ENCODE assay signal across 8 cellular contexts in genomic region chr14:24188251-24189058, GRCh38. TPM values are rescaled to one million over a fixed set of nuclear protein-coding genes. Genes with fewer than 3 reads are reported as not detected.
DNase-seq lines count a peak whose midpoint lies in the region; ATAC-seq, FAIRE-seq and TF ChIP-seq lines count a peak whose summit lies in the region.

Gene IPO4, minus strand, starts transcription at chr14:24188816. Its CDS starts 29 bp downstream, at chr14:24188787.

- DNase-seq in GM12891 (ENCODE audit: insufficient read length, low spot score) (peak; percentile 99), NCI-H1436 (lab: John Stamatoyannopoulos, UW) (peak; percentile 95), SW480 (ENCODE audit: low spot score) (peak; percentile 98), cardiac muscle cell (ENCODE audit: low read depth in 1 of 2, low spot score in 1 of 2) (peak; percentile 98 to 99), tibial artery (peak; percentile 96 to 97)
- DNase-seq in activated naive CD8-positive, alpha-beta T cell treated with anti-CD3 and anti-CD28 coated beads, Interleukin-2, amount 50 U/mL, for 24 hours, result peak; percentile 93

- intact Hi-C loops in tibial artery (cut with DNase I; ENCODE audit: low total_unique reads), result loop anchor here (5.0 kb wide), 1 partner anchor 41 kb away; the partner anchor contains the start of genes PSME2 and RNF31

- peaks cover 46% of the 10 kb centered on the region for H3K36me3 Mint-ChIP-seq in activated naive CD8-positive, alpha-beta T cell treated with anti-CD3 and anti-CD28 coated beads, Interleukin-2, amount 50 U/mL, for 24 hours (ENCODE audit: low read depth)

- H3K4me1 ChIP-seq in cardiac muscle cell (ENCODE audit: low read depth) (no peaks in the 10 kb centered on the region), parathyroid adenoma (peaks cover 11% of the 10 kb centered on the region), tibial artery (peaks cover 0 to 24% (median 17%) of the 10 kb centered on the region in 4 donors)

- H3K4me3 ChIP-seq in cardiac muscle cell (peak within 1 kb of the TSS; percentile 51), parathyroid adenoma (ENCODE audit: low read depth, low read length) (peak within 1 kb of the TSS; percentile 81), tibial artery (peak within 1 kb of the TSS; percentile 56 to 67)

- ATAC-seq in HG02798 (IDR thresholded peaks at IDR 0.05; ENCODE audit: poor library complexity, unreplicated experiment), result peak; percentile 94
- ATAC-seq in activated naive CD8-positive, alpha-beta T cell treated with anti-CD3 and anti-CD28 coated beads, Interleukin-2, amount 50 U/mL, for 24 hours, result peak; percentile 95

- no peaks in the 10 kb centered on the region for H3K9me3 Mint-ChIP-seq in activated naive CD8-positive, alpha-beta T cell treated with anti-CD3 and anti-CD28 coated beads, Interleukin-2, amount 50 U/mL, for 24 hours

- TF ChIP-seq CTCF in cardiac muscle cell (IDR thresholded peaks at IDR 0.05; ENCODE audit: low read depth, low read length) (no peak), parathyroid adenoma (IDR thresholded peaks at IDR 0.05) (no peak), tibial artery (IDR thresholded peaks at IDR 0.05) (peak in 1 of 2 experiments; percentile 9)

- TF ChIP-seq POLR2A in GM12891 (IDR thresholded peaks at IDR 0.05; ENCODE audit: low read depth, low read length), result peak; percentile 96

- peak; percentile 89 for FAIRE-seq in GM12891 (lab: Jason Lieb, UNC)

- H3K27me3 ChIP-seq in cardiac muscle cell, result no peaks in the 10 kb centered on the region
- H3K27me3 ChIP-seq in parathyroid adenoma (ENCODE audit: control insufficient read depth, insufficient read depth, low read length), result no peaks in the 10 kb centered on the region
- no peaks in the 10 kb centered on the region for H3K27me3 ChIP-seq in tibial artery

- peak within 1 kb of the TSS; percentile 86 for H3K4me2 ChIP-seq in parathyroid adenoma (ENCODE audit: low read length)

- H3K4me1 Mint-ChIP-seq in activated naive CD8-positive, alpha-beta T cell treated with anti-CD3 and anti-CD28 coated beads, Interleukin-2, amount 50 U/mL, for 24 hours, result peaks cover 35% of the 10 kb centered on the region

- H3K9me3 ChIP-seq in cardiac muscle cell (ENCODE audit: low read depth), result no peaks in the 10 kb centered on the region
- no peaks in the 10 kb centered on the region for H3K9me3 ChIP-seq in parathyroid adenoma (ENCODE audit: control insufficient read depth, low read length)
- no peaks in the 10 kb centered on the region for H3K9me3 ChIP-seq in tibial artery

- H3K4me3 Mint-ChIP-seq in activated naive CD8-positive, alpha-beta T cell treated with anti-CD3 and anti-CD28 coated beads, Interleukin-2, amount 50 U/mL, for 24 hours, result peak within 1 kb of the TSS; percentile 84

- no peaks in the 10 kb centered on the region for H3K27me3 Mint-ChIP-seq in activated naive CD8-positive, alpha-beta T cell treated with anti-CD3 and anti-CD28 coated beads, Interleukin-2, amount 50 U/mL, for 24 hours

- H3K79me2 ChIP-seq in parathyroid adenoma, result no peaks in the 10 kb centered on the region

- H3K9ac ChIP-seq in parathyroid adenoma, result no peak within 1 kb of the TSS

- H3K27ac ChIP-seq in cardiac muscle cell (peak within 1 kb of the TSS; percentile 63), parathyroid adenoma (peak within 1 kb of the TSS; percentile 73), tibial artery (peak within 1 kb of the TSS; percentile 65 to 73)

- H3K36me3 ChIP-seq in cardiac muscle cell (peaks cover 20% of the 10 kb centered on the region), parathyroid adenoma (ENCODE audit: control insufficient read depth, insufficient read depth, low read length) (no peaks in the 10 kb centered on the region), tibial artery (peaks cover 45 to 73% (median 54%) of the 10 kb centered on the region in 3 donors)

- H2AFZ ChIP-seq in parathyroid adenoma, result peak within 1 kb of the TSS; percentile 79

- H3K27ac Mint-ChIP-seq in activated naive CD8-positive, alpha-beta T cell treated with anti-CD3 and anti-CD28 coated beads, Interleukin-2, amount 50 U/mL, for 24 hours, result peak within 1 kb of the TSS; percentile 88

TF ChIP-seq in GM12891, 5 proteins besides CTCF, POLR2A, EP300 and RAD21:
- peak; percentile 42 for TF ChIP-seq SPI1 (IDR thresholded peaks at IDR 0.05; ENCODE audit: low read depth, low read length)
- peak; percentile 92 for TF ChIP-seq POU2F2 (IDR thresholded peaks at IDR 0.05; ENCODE audit: low read depth, low read length)
- TF ChIP-seq TAF1 (IDR thresholded peaks at IDR 0.05; ENCODE audit: low read depth, low read length), result peak; percentile 73
- peak; percentile 95 for TF ChIP-seq POLR2AphosphoS5 (IDR thresholded peaks at IDR 0.05; ENCODE audit: low read depth, low read length)
- TF ChIP-seq PAX5 (IDR thresholded peaks at IDR 0.05; ENCODE audit: insufficient read depth, low read length, severe bottlenecking), result peak; percentile 32
TF ChIP-seq in GM12891: peak in this region for 5.

RNA-seq across cellular contexts. Expression of gene IPO4, which starts in this region (rescaled TPM):
- polyA plus RNA-seq in GM12891 (2012; ENCODE audit: low read depth, missing spikeins), result 37.2 TPM
- 32.0 and 40.7 TPM in 2 replicates for total RNA-seq in cardiac muscle cell
- polyA plus RNA-seq in cardiac muscle cell, result 26.4 and 34.5 TPM in 2 replicates

Comparison
In these comparisons a context has a peak if more than half of its experiments do, and no peak if none do; other contexts are left out.
1. Peak in every context shown above with its lines: DNase-seq, ATAC-seq, H3K4me3 ChIP-seq and H3K27ac ChIP-seq.